Comparison of ENCODE assay signal across 11 cellular contexts in genomic region chr7:100719523-100720319, GRCh38. TPM values are rescaled to one million over a fixed set of nuclear protein-coding genes. Genes with fewer than 3 reads are reported as not detected.
DNase-seq lines count a peak whose midpoint lies in the region; ATAC-seq and TF ChIP-seq lines count a peak whose summit lies in the region.
"Had no signal": no experiment of that assay in that cellular context is flagged by ENCODE, and none has a peak within 500 bp of the region (broad histone marks: within the 10 kb centered on the region; RNA-seq: fewer than 3 reads in every experiment).

No MANE protein-coding gene starts in this region.

- no peak overlapping the region for H3K27ac Mint-ChIP-seq in neural progenitor cell
- H3K27ac Mint-ChIP-seq in CD14-positive monocyte, result peak overlapping the region in 1 of 7 donors; percentile 61

- H3K27ac ChIP-seq in neural progenitor cell (no peak overlapping the region), right cardiac atrium (ENCODE audit: low read length) (no peak overlapping the region)

- H3K4me1 Mint-ChIP-seq in neural progenitor cell (peaks cover 10% of the 10 kb centered on the region), CD14-positive monocyte (peaks cover 2% of the 10 kb centered on the region)

- intact Hi-C loops in right cardiac atrium (cut with DNase I), result no loop called here
- intact Hi-C loops in CD14-positive monocyte (cut with micrococcal nuclease), result loop anchor here in 1 of 2 donors (10.0 kb wide), 1 partner anchor 135 kb away; the partner anchor contains the start of gene SLC12A9

- no peaks in the 10 kb centered on the region for H3K36me3 Mint-ChIP-seq in neural progenitor cell
- H3K36me3 Mint-ChIP-seq in CD14-positive monocyte, result peaks cover 0 to 4% of the 10 kb centered on the region in 2 donors

- TF ChIP-seq CTCF in neural progenitor cell (IDR thresholded peaks at IDR 0.05) (peak; percentile 16), CD14-positive monocyte (IDR thresholded peaks at IDR 0.05) (no peak)

- H3K4me3 ChIP-seq in neural progenitor cell (peak overlapping the region; percentile 49), right cardiac atrium (ENCODE audit: low read length) (no peak overlapping the region)

- peaks cover 3% of the 10 kb centered on the region for H4K20me1 ChIP-seq in neural progenitor cell (ENCODE audit: low read depth)

- H3K4me2 ChIP-seq in neural progenitor cell, result peak overlapping the region; percentile 79

- in situ Hi-C loops in G401 (cut with HindIII; ENCODE audit: low sequenced_read_pairs), result no loop called here

- H3K27me3 Mint-ChIP-seq in neural progenitor cell (ENCODE audit: insufficient read depth, low read depth), result peaks cover 43% of the 10 kb centered on the region
- peaks cover 49 to 71% (median 51%) of the 10 kb centered on the region in 3 donors for H3K27me3 Mint-ChIP-seq in CD14-positive monocyte (ENCODE audit: low read depth in 3 of 3)

- WGBS in right cardiac atrium, result 50% methylated on average over 8 of the region's 8 CpGs

- H3K4me1 ChIP-seq in neural progenitor cell, result peaks cover 5% of the 10 kb centered on the region
- no peaks in the 10 kb centered on the region for H3K4me1 ChIP-seq in right cardiac atrium (ENCODE audit: control insufficient read depth, insufficient read depth, low read length)

- peaks cover 66% of the 10 kb centered on the region for H3K27me3 ChIP-seq in neural progenitor cell
- H3K27me3 ChIP-seq in right cardiac atrium (ENCODE audit: control insufficient read depth, insufficient read depth), result no peaks in the 10 kb centered on the region

- DNase-seq in EL (peak; percentile 40), OCI-M1 (lab: John Stamatoyannopoulos, UW) (peak; percentile 48), fibroblast of gingiva (ENCODE audit: low read depth) (peak; percentile 54), neural progenitor cell (ENCODE audit: low spot score) (no peak), right cardiac atrium (no peak), kidney glomerular epithelial cell (lab: John Stamatoyannopoulos, UW) (no peak), CD14-positive monocyte (ENCODE audit: low spot score) (no peak), G401 (ENCODE audit: low spot score) (no peak)
- DNase-seq: stimulated activated CD4-positive, alpha-beta T cell treated with anti-CD3 and anti-CD28 coated beads, Interleukin-4, amount 100 ng/mL, for 4 hours had no signal

- ATAC-seq in right cardiac atrium, result no peak

- H3K9me3 ChIP-seq in neural progenitor cell (ENCODE audit: low read depth) (no peaks in the 10 kb centered on the region), right cardiac atrium (ENCODE audit: control insufficient read depth, low read length) (no peaks in the 10 kb centered on the region)

- H3K9me3 Mint-ChIP-seq in neural progenitor cell (peaks cover 16% of the 10 kb centered on the region), CD14-positive monocyte (peaks cover 11 to 37% (median 24%) of the 10 kb centered on the region in 7 donors)

- H3K9ac ChIP-seq in neural progenitor cell, result no peak overlapping the region

- H3K36me3 ChIP-seq in neural progenitor cell, result no peaks in the 10 kb centered on the region

- peaks cover 8% of the 10 kb centered on the region for H3F3A ChIP-seq in neural progenitor cell (ENCODE audit: low read depth)

- peak overlapping the region; percentile 30 for H2AFZ ChIP-seq in neural progenitor cell (replicated peaks)

- H3K4me3 Mint-ChIP-seq in neural progenitor cell, result peak overlapping the region; percentile 70
- peak overlapping the region in 1 of 2 donors; percentile 76 for H3K4me3 Mint-ChIP-seq in CD14-positive monocyte

- no peaks in the 10 kb centered on the region for H3K79me2 ChIP-seq in neural progenitor cell (ENCODE audit: low read depth)

RNA-seq across cellular contexts. Expression of gene EPO, which starts 0.5 kb away (rescaled TPM):
- total RNA-seq in neural progenitor cell (ENCODE audit: low replicate concordance), result 0.09 and 0.58 TPM in 2 replicates
- total RNA-seq in right cardiac atrium, result not detected
- polyA plus RNA-seq in right cardiac atrium, result not detected
- polyA plus RNA-seq in CD14-positive monocyte, result not detected
- not detected in 2 replicates for total RNA-seq in G401 (2014; rRNA removed; shearing (Covaris generic))
- total RNA-seq: T-helper 1 cell treated with Interleukin-12 subunit alpha and Interleukin-12 subunit beta and Interleukin-4 antibody, amounts not matched to agents 30 ng/mL and 1 ng/mL, for 36 hours; urinary bladder had no signal
- polyA plus RNA-seq: urinary bladder had no signal

RNA-seq across cellular contexts. Expression of gene ZAN, which starts 13.7 kb away (rescaled TPM):
- total RNA-seq in neural progenitor cell (ENCODE audit: low replicate concordance) (0.03 TPM in 1 of 2 replicates, not detected in the other), right cardiac atrium (not detected)
- polyA plus RNA-seq in right cardiac atrium (not detected), CD14-positive monocyte (not detected)
- not detected in 2 replicates for total RNA-seq in G401 (2014; rRNA removed; shearing (Covaris generic))
- total RNA-seq: T-helper 1 cell treated with Interleukin-12 subunit alpha and Interleukin-12 subunit beta and Interleukin-4 antibody, amounts not matched to agents 30 ng/mL and 1 ng/mL, for 36 hours; urinary bladder had no signal
- polyA plus RNA-seq: urinary bladder had no signal

RNA-seq across cellular contexts. Expression of gene POP7, which starts 13.8 kb away (rescaled TPM):
- total RNA-seq in neural progenitor cell (ENCODE audit: low replicate concordance) (19.4 and 55.1 TPM in 2 replicates), right cardiac atrium (10 to 100 TPM; 21.4 to 26.4 (median 24.2) TPM)
- polyA plus RNA-seq in right cardiac atrium (37.2 TPM), CD14-positive monocyte (10 to 100 TPM; 41.6 to 48.5 TPM)
- 116 and 136 TPM in 2 replicates for total RNA-seq in G401 (2014; rRNA removed; shearing (Covaris generic))

RNA-seq across cellular contexts. Expression of gene GIGYF1, which starts 25.7 kb away (rescaled TPM):
- total RNA-seq in neural progenitor cell (ENCODE audit: low replicate concordance) (24.2 and 64.5 TPM in 2 replicates), right cardiac atrium (10 to 100 TPM; 26.7 to 39.6 (median 32.7) TPM)
- polyA plus RNA-seq in right cardiac atrium (26.2 TPM), CD14-positive monocyte (under 1 TPM; 0.30 to 0.34 TPM)
- total RNA-seq in G401 (2014; rRNA removed; shearing (Covaris generic)), result 20.6 and 28.1 TPM in 2 replicates

RNA-seq across cellular contexts. Expression of gene GNB2, which starts 46.2 kb away (rescaled TPM):
- total RNA-seq in neural progenitor cell (ENCODE audit: low replicate concordance) (54.3 and 110 TPM in 2 replicates), right cardiac atrium (100 to 1,000 TPM; 128 to 160 (median 132) TPM)
- polyA plus RNA-seq in right cardiac atrium (115 TPM), CD14-positive monocyte (10 to 100 TPM; 90.0 to 94.6 TPM)
- total RNA-seq in G401 (2014; rRNA removed; shearing (Covaris generic)), result 232 and 241 TPM in 2 replicates

Comparison
In these comparisons a context has a peak if more than half of its experiments do, and no peak if none do; other contexts are left out.
1. DNase-seq: peak in EL (single experiment), OCI-M1 (single experiment) and fibroblast of gingiva (single experiment); none in neural progenitor cell (single experiment), right cardiac atrium (0 of 3), kidney glomerular epithelial cell (single experiment), CD14-positive monocyte (single experiment) and G401 (single experiment).